In genomic region chr11:2778630-2779498, GRCh38 we compare ENCODE assay signal across 8 cellular contexts.
DNase-seq lines count a peak whose midpoint lies in the region; ATAC-seq and TF ChIP-seq lines count a peak whose summit lies in the region.

No MANE protein-coding gene starts in this region.

- H3K4me1 ChIP-seq in skeletal muscle satellite cell (ENCODE audit: control insufficient read depth, insufficient read depth, low read length) = peaks cover 12% of the 10 kb centered on the region

- peak overlapping the region; percentile 52 for H3K9ac ChIP-seq in skeletal muscle satellite cell (ENCODE audit: low read depth, low read length)

- H3K9me3 Mint-ChIP-seq in brain = peaks cover 0 to 13% (median 11%) of the 10 kb centered on the region in 5 experiments

- H3K9me3 ChIP-seq in skeletal muscle satellite cell (replicated peaks; ENCODE audit: low read length) = no peaks in the 10 kb centered on the region
- H3K9me3 ChIP-seq in MG63 = no peaks in the 10 kb centered on the region

- TF ChIP-seq CTCF in AG09319 (IDR thresholded peaks at IDR 0.05; ENCODE audit: low read depth, low read length) = no peak
- TF ChIP-seq CTCF in brain (conservative IDR thresholded peaks at IDR 0.05) = no peak

- peak overlapping the region in 3 of 5 experiments; percentile 31 to 47 (median 33) for H3K4me3 Mint-ChIP-seq in brain

- no peaks in the 10 kb centered on the region for H3K36me3 Mint-ChIP-seq in brain

- peaks cover 40% of the 10 kb centered on the region for H3K4me1 Mint-ChIP-seq in brain

- H3K27ac Mint-ChIP-seq in brain = peak overlapping the region; percentile 44 to 91 (median 88)

- ATAC-seq in GM19324 (IDR thresholded peaks at IDR 0.05; ENCODE audit: low FRiP score, unreplicated experiment) = peak; percentile 43
- ATAC-seq in GM18511 (IDR thresholded peaks at IDR 0.05; ENCODE audit: unreplicated experiment) = no peak

- no peaks in the 10 kb centered on the region for H3K36me3 ChIP-seq in skeletal muscle satellite cell (ENCODE audit: insufficient read depth, low read length)
- no peaks in the 10 kb centered on the region for H3K36me3 ChIP-seq in MG63

- peak overlapping the region; percentile 73 for H3K4me2 ChIP-seq in skeletal muscle satellite cell (ENCODE audit: low read length)

- H3K27me3 Mint-ChIP-seq in brain = peaks cover 26% of the 10 kb centered on the region

- DNase-seq in AG09319 (ENCODE audit: extremely low read depth, low read depth) = peak; percentile 31
- DNase-seq in NCI-H2227 treated with DMSO at 0.1 percent for 48 hours (lab: John Stamatoyannopoulos, UW) = peak; percentile 86
- DNase-seq in hypothalamus (lab: John Stamatoyannopoulos, UW) = peak in 46 of 51 donors; percentile 29 to 88 (median 72)
- no peak for DNase-seq in MG63

- H3K4me3 ChIP-seq in skeletal muscle satellite cell (ENCODE audit: low read length) (peak overlapping the region; percentile 52), MG63 (no peak overlapping the region)

- peaks cover 16% of the 10 kb centered on the region for H3K27me3 ChIP-seq in skeletal muscle satellite cell (ENCODE audit: control insufficient read depth, insufficient read depth, low read length)
- peaks cover 4% of the 10 kb centered on the region; the same call in 1 of the 2 replicates for H3K27me3 ChIP-seq in MG63
